In the genomic region with DNA sequence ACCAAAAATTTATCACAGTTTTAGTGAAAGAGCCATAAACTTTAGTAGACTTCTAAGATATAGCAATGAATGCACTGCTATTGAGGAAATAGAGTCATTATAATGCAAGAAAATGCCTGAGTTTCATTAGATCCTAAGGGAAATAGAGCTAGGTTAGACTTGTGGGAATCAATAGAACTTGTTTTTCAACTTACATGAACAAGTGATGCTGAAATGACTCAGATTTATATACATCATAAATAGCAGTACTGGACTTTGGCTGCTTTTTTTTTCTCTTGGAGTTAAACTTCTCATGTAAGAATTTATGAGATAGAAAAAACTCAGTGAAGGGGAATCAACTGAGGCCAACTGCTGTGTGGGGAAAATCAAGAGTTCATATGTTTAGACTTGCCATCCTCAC, we compare ENCODE assay signal across 17 cellular contexts.
DNase-seq lines count a peak whose midpoint lies in the region; ATAC-seq, FAIRE-seq and TF ChIP-seq lines count a peak whose summit lies in the region.
"Had no signal": no experiment of that assay in that cellular context is flagged by ENCODE, and none has a peak within 500 bp of the region (broad histone marks: within the 10 kb centered on the region; RNA-seq: fewer than 3 reads in every experiment).

No MANE protein-coding gene starts in this region.

- H3K4me1 ChIP-seq in small intestine (ENCODE audit: control insufficient read depth in 2 of 2, insufficient read depth in 1 of 2, low read depth in 1 of 2, low read length in 1 of 2) (no peaks in the 10 kb centered on the region), uterus (no peaks in the 10 kb centered on the region)
- H3K4me1 ChIP-seq: Caco-2, HAP-1 had no signal

- no peak for FAIRE-seq in small intestine (lab: Jason Lieb, UNC)
- FAIRE-seq: G401.6, GM12891 had no signal

- H3K9me3 ChIP-seq in small intestine (ENCODE audit: control insufficient read depth, low read depth) = no peaks in the 10 kb centered on the region
- H3K9me3 ChIP-seq in uterus = no peaks in the 10 kb centered on the region
- H3K9me3 ChIP-seq: Caco-2, HAP-1 had no signal

- H3K4me3 ChIP-seq in epithelial cell of esophagus (ENCODE audit: low read length) = no peak overlapping the region
- no peak overlapping the region for H3K4me3 ChIP-seq in small intestine (ENCODE audit: low read depth in 1 of 2, low read length in 2 of 2)
- H3K4me3 ChIP-seq in uterus = no peak overlapping the region
- H3K4me3 ChIP-seq: HAP-1 had no signal

- ATAC-seq in GM18511 (IDR thresholded peaks at IDR 0.05; ENCODE audit: unreplicated experiment) = no peak

- H3K27me3 ChIP-seq in small intestine (ENCODE audit: control insufficient read depth in 2 of 2, insufficient read depth in 2 of 2, low read length in 2 of 2) = no peaks in the 10 kb centered on the region
- H3K27me3 ChIP-seq in uterus = no peaks in the 10 kb centered on the region

- intact Hi-C loops in uterus (cut with DNase I; ENCODE audit: low total_unique reads) = no loop called here

- DNase-seq in DMS53 (lab: John Stamatoyannopoulos, UW) (peak; percentile 13), DMS53 treated with DMSO at 0.1 percent for 48 hours (lab: John Stamatoyannopoulos, UW; ENCODE audit: unreplicated experiment) (no peak), epithelial cell of esophagus (ENCODE audit: low read depth) (peak; percentile 41), small intestine (peak; percentile 66), uterus (no peak), NCI-H2107 treated with DMSO at 0.1 percent for 48 hours (lab: John Stamatoyannopoulos, UW; ENCODE audit: unreplicated experiment) (no peak)
- DNase-seq: Caco-2; CD8-positive, alpha-beta memory T cell; DMS 273 treated with DMSO at 0.1 percent for 48 hours; DMS79 treated with DMSO at 0.1 percent for 48 hours; EL; GOT3 had no signal

- no peaks in the 10 kb centered on the region for H3K36me3 ChIP-seq in small intestine (ENCODE audit: control insufficient read depth in 2 of 2, insufficient read depth in 2 of 2, low read length in 2 of 2)
- H3K36me3 ChIP-seq in uterus = no peaks in the 10 kb centered on the region
- H3K36me3 ChIP-seq: HAP-1 had no signal

- TF ChIP-seq CTCF in epithelial cell of esophagus (IDR thresholded peaks at IDR 0.05; ENCODE audit: insufficient read depth, low read depth, low read length, missing control alignments) = no peak
- TF ChIP-seq CTCF in uterus (IDR thresholded peaks at IDR 0.05) = no peak

- TF ChIP-seq POLR2A in uterus (IDR thresholded peaks at IDR 0.05) = no peak

- H3K27ac ChIP-seq in small intestine (ENCODE audit: low read depth in 1 of 2, low read length in 1 of 2) = no peak overlapping the region
- no peak overlapping the region for H3K27ac ChIP-seq in uterus
- H3K27ac ChIP-seq: 22Rv1 had no signal

Comparison
In these comparisons a context has a peak if more than half of its experiments do, and no peak if none do; other contexts are left out.
1. DNase-seq: peak in DMS53 (single experiment), epithelial cell of esophagus (single experiment) and small intestine (single experiment); none in DMS53 treated with DMSO at 0.1 percent for 48 hours (single experiment), uterus (0 of 2) and NCI-H2107 treated with DMSO at 0.1 percent for 48 hours (single experiment).